In the genomic region with DNA sequence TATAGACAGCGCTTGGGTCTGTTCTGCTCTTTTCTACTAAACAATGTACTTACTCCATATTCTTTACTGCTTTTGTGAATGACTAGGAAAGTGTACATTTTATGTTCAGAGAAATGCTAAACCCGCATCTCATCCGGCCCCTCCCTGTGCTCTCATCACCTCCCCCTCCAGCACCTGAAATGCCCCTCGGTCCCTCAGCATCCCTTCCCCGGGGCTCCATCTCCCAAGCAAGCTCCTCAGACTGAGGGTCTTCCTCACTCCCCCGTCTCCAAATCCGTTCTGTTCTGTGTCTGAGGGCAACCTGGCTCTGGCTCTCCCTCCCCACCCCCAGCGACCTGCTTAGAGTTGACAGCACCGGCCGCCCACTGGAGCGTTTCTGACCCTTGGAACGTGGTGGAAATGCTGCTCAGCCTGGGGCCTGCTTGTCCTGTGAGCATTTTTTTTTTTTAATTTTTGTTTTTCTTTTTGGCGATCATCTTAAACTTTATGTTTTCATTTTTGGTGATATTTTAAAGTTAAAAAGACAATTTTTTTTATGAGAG, we compare ENCODE assay signal across 9 cellular contexts. TPM values are rescaled to one million over a fixed set of nuclear protein-coding genes. Genes with fewer than 3 reads are reported as not detected.
DNase-seq lines count a peak whose midpoint lies in the region; TF ChIP-seq lines count a peak whose summit lies in the region.
"Had no signal": no experiment of that assay in that cellular context is flagged by ENCODE, and none has a peak within 500 bp of the region (broad histone marks: within the 10 kb centered on the region; RNA-seq: fewer than 3 reads in every experiment).

No MANE protein-coding gene starts in this region.

- peak overlapping the region; percentile 89 for H3K4me3 Mint-ChIP-seq in HFFc6
- H3K4me3 Mint-ChIP-seq in activated CD4-positive, alpha-beta memory T cell treated with anti-CD3 and anti-CD28 coated beads, Interleukin-2, amount 10 ng/mL, durations not matched to agents 7 days and 5 days: peak overlapping the region; percentile 81

- H3K27ac Mint-ChIP-seq in HFFc6: peak overlapping the region; percentile 29; the same call in 1 of the 2 replicates
- H3K27ac Mint-ChIP-seq in activated CD4-positive, alpha-beta memory T cell treated with anti-CD3 and anti-CD28 coated beads, Interleukin-2, amount 10 ng/mL, durations not matched to agents 7 days and 5 days: no peak overlapping the region

- H3K4me1 ChIP-seq in spleen: peaks cover 14 to 88% (median 50%) of the 10 kb centered on the region in 6 donors

- POLR2A ChIA-PET in activated CD4-positive, alpha-beta memory T cell treated with anti-CD3 and anti-CD28 coated beads, Interleukin-2, amount 10 ng/mL, durations not matched to agents 7 days and 5 days (lab: Charles Lee): interaction anchor here (1.0 to 1.9 kb wide), 3 partner anchors 11 to 42 kb away, joined by 4 to 26 read pairs (median 4); no protein-coding TSS in a partner anchor

- H3K27me3 ChIP-seq in spleen (replicated peaks in 1 of 7): no peaks in the 10 kb centered on the region

- H3K4me3 ChIP-seq in iPS-18c (ENCODE audit: insufficient read depth, low read depth, low read length): peak overlapping the region; percentile 81
- peak overlapping the region; percentile 69 to 93 (median 75) for H3K4me3 ChIP-seq in spleen

- no peaks in the 10 kb centered on the region for H3K9me3 Mint-ChIP-seq in HFFc6
- no peaks in the 10 kb centered on the region for H3K9me3 Mint-ChIP-seq in activated CD4-positive, alpha-beta memory T cell treated with anti-CD3 and anti-CD28 coated beads, Interleukin-2, amount 10 ng/mL, durations not matched to agents 7 days and 5 days

- 73 to 81% (median 77%) methylated on average over 13 of the region's 13 CpGs for whole genome bisulfite sequencing in spleen, 5 donors

- CTCF ChIA-PET in activated CD4-positive, alpha-beta memory T cell treated with anti-CD3 and anti-CD28 coated beads, Interleukin-2, amount 10 ng/mL, durations not matched to agents 7 days and 5 days (lab: Charles Lee): no interaction called here

- TF ChIP-seq CTCF in HFFc6 (IDR thresholded peaks at IDR 0.05): no peak
- no peak for TF ChIP-seq CTCF in spleen (IDR thresholded peaks at IDR 0.05 in 8 of 11, conservative IDR thresholded peaks at IDR 0.05 in 3 of 11)

- no peaks in the 10 kb centered on the region for H3K9me3 ChIP-seq in iPS-18c (ENCODE audit: control insufficient read depth, insufficient read depth, low read length)
- H3K9me3 ChIP-seq in spleen: no peaks in the 10 kb centered on the region

- H3K4me1 Mint-ChIP-seq in HFFc6 (ENCODE audit: low read depth): peaks cover 10% of the 10 kb centered on the region
- H3K4me1 Mint-ChIP-seq in activated CD4-positive, alpha-beta memory T cell treated with anti-CD3 and anti-CD28 coated beads, Interleukin-2, amount 10 ng/mL, durations not matched to agents 7 days and 5 days: peaks cover 27% of the 10 kb centered on the region

- peaks cover 0 to 68% (median 28%) of the 10 kb centered on the region in 6 donors for H3K36me3 ChIP-seq in spleen

- intact Hi-C loops in spleen (cut with DNase I; ENCODE audit: low total_unique reads): no loop called here

- DNase-seq in HFFc6 (no peak), spleen (no peak), dedifferentiated amniotic fluid mesenchymal stem cell (ENCODE audit: extremely low spot score) (no peak), AG20443 (ENCODE audit: low spot score) (no peak), NCI-H2081 (lab: John Stamatoyannopoulos, UW) (no peak), SIG-M5 (lab: John Stamatoyannopoulos, UW) (no peak)
- DNase-seq in activated CD4-positive, alpha-beta memory T cell treated with anti-CD3 and anti-CD28 coated beads, Interleukin-2, amount 10 ng/mL, durations not matched to agents 7 days and 5 days: no peak
- DNase-seq: stimulated activated CD4-positive, alpha-beta T cell treated with anti-CD3 and anti-CD28 coated beads, Interleukin-4, amount 100 ng/mL, for 1 hour had no signal

- H3K36me3 Mint-ChIP-seq in HFFc6 (ENCODE audit: low read depth): peaks cover 20% of the 10 kb centered on the region
- H3K36me3 Mint-ChIP-seq in activated CD4-positive, alpha-beta memory T cell treated with anti-CD3 and anti-CD28 coated beads, Interleukin-2, amount 10 ng/mL, durations not matched to agents 7 days and 5 days (ENCODE audit: low read depth): peaks cover 19% of the 10 kb centered on the region

- H3K27ac ChIP-seq in spleen: peak overlapping the region in 2 of 8 donors; percentile 94 to 95

- no peaks in the 10 kb centered on the region for H3K27me3 Mint-ChIP-seq in HFFc6 (ENCODE audit: insufficient read depth)
- no peaks in the 10 kb centered on the region for H3K27me3 Mint-ChIP-seq in activated CD4-positive, alpha-beta memory T cell treated with anti-CD3 and anti-CD28 coated beads, Interleukin-2, amount 10 ng/mL, durations not matched to agents 7 days and 5 days

- no peak for TF ChIP-seq POLR2A in spleen (IDR thresholded peaks at IDR 0.05)

RNA-seq across cellular contexts. Expression of a gene that starts 1.4 kb away (rescaled TPM):
- 10 to 100 TPM; 14.4 to 18.0 (median 16.0) TPM for total RNA-seq in HFFc6 (2021; fragmentation: NEBNext Ultra II Directional; extraction: Animal tissue kit (Norgen Biotek cat#: 25700))
- total RNA-seq in activated CD4-positive, alpha-beta memory T cell treated with anti-CD3 and anti-CD28 coated beads, Interleukin-2, amount 10 ng/mL, durations not matched to agents 7 days and 5 days: 10 to 100 TPM; 21.5 TPM
- total RNA-seq in spleen: 10 to 100 TPM; 25.4 to 31.7 (median 29.3) TPM
- polyA plus RNA-seq in spleen: 10 to 100 TPM; 26.2 to 70.8 (median 47.0) TPM

RNA-seq across cellular contexts. Expression of a gene that starts 16.5 kb away (rescaled TPM):
- total RNA-seq in HFFc6 (2021; fragmentation: NEBNext Ultra II Directional; extraction: Animal tissue kit (Norgen Biotek cat#: 25700)): 10 to 100 TPM; 25.0 to 36.0 (median 27.6) TPM
- 100 to 1,000 TPM; 136 to 138 TPM for total RNA-seq in activated CD4-positive, alpha-beta memory T cell treated with anti-CD3 and anti-CD28 coated beads, Interleukin-2, amount 10 ng/mL, durations not matched to agents 7 days and 5 days
- 10 to 100 TPM; 49.8 to 66.5 (median 57.7) TPM for total RNA-seq in spleen
- polyA plus RNA-seq in spleen: 10 to 100 TPM; 43.3 to 85.8 (median 77.9) TPM

RNA-seq across cellular contexts. Expression of a gene that starts 31.7 kb away (rescaled TPM):
- total RNA-seq in HFFc6 (2021; fragmentation: NEBNext Ultra II Directional; extraction: Animal tissue kit (Norgen Biotek cat#: 25700)): 1 to 10 TPM; 1.2 to 2.3 (median 1.3) TPM
- total RNA-seq in activated CD4-positive, alpha-beta memory T cell treated with anti-CD3 and anti-CD28 coated beads, Interleukin-2, amount 10 ng/mL, durations not matched to agents 7 days and 5 days: under 1 TPM; 0.83 to 0.88 TPM
- 1 to 10 TPM in 6 of 7 donors, under 1 TPM in 1; 0.39 to 4.6 (median 2.4) TPM for total RNA-seq in spleen
- under 1 TPM; 0.11 to 0.67 (median 0.24) TPM for polyA plus RNA-seq in spleen

RNA-seq across cellular contexts. Expression of a gene that starts 42.6 kb away (rescaled TPM):
- total RNA-seq in HFFc6 (2021; fragmentation: NEBNext Ultra II Directional; extraction: Animal tissue kit (Norgen Biotek cat#: 25700)): 10 to 100 TPM; 20.1 to 26.8 (median 21.7) TPM
- total RNA-seq in activated CD4-positive, alpha-beta memory T cell treated with anti-CD3 and anti-CD28 coated beads, Interleukin-2, amount 10 ng/mL, durations not matched to agents 7 days and 5 days: 10 to 100 TPM; 50.6 to 53.9 TPM
- 10 to 100 TPM; 65.2 to 98.0 (median 69.4) TPM for total RNA-seq in spleen
- 10 to 100 TPM; 36.0 to 70.7 (median 69.2) TPM for polyA plus RNA-seq in spleen

RNA-seq across cellular contexts. Expression of a gene that starts 48.9 kb away (rescaled TPM):
- 10 to 100 TPM; 24.2 to 30.9 (median 28.9) TPM for total RNA-seq in HFFc6 (2021; fragmentation: NEBNext Ultra II Directional; extraction: Animal tissue kit (Norgen Biotek cat#: 25700))
- 10 to 100 TPM; 83.7 to 90.0 TPM for total RNA-seq in activated CD4-positive, alpha-beta memory T cell treated with anti-CD3 and anti-CD28 coated beads, Interleukin-2, amount 10 ng/mL, durations not matched to agents 7 days and 5 days
- total RNA-seq in spleen: 100 to 1,000 TPM in 1 of 7 donors, 10 to 100 TPM in 6; 63.6 to 108 (median 70.2) TPM
- polyA plus RNA-seq in spleen: 10 to 100 TPM; 25.0 to 69.9 (median 44.7) TPM
